In genomic region chr10:31014146-31014880, GRCh38 we compare ENCODE assay signal across 25 cellular contexts.
"Had no signal": no experiment of that assay in that cellular context is flagged by ENCODE, and none has a peak within 500 bp of the region (broad histone marks: within the 10 kb centered on the region; RNA-seq: fewer than 3 reads in every experiment).

No MANE protein-coding gene starts in this region.

- H3K4me3 ChIP-seq: coronary artery, gastroesophageal sphincter, heart left ventricle, hepatocyte, lung, neural progenitor cell, prostate gland, sigmoid colon, testis, tibial artery, upper lobe of left lung had no signal

- H3K4me2 ChIP-seq: hepatocyte, neural progenitor cell had no signal

- DNase-seq: dermis blood vessel endothelial cell; effector memory CD4-positive, alpha-beta T cell; foreskin keratinocyte; heart left ventricle; kidney; natural killer cell; right cardiac atrium; sigmoid colon; stimulated activated CD4-positive, alpha-beta T cell treated with anti-CD3 and anti-CD28 coated beads, Interleukin-4, amount 100 ng/mL, for 4 hours; stimulated activated naive CD8-positive, alpha-beta T cell treated with anti-CD3 and anti-CD28 coated beads, Interleukin-15, Interleukin-2, amounts not matched to agents 100 U/mL and 50 U/mL, for 24 hours; substantia nigra; testis; tibial artery; upper lobe of left lung had no signal

- H3K9ac ChIP-seq: neural progenitor cell, parathyroid adenoma had no signal

- FAIRE-seq: kidney, urothelium cell line had no signal

- H3K27ac ChIP-seq: coronary artery, foreskin keratinocyte, gastroesophageal sphincter, heart left ventricle, hepatocyte, neural progenitor cell, parathyroid adenoma, prostate gland, sigmoid colon, testis, tibial artery had no signal

- H3K79me2 ChIP-seq: hepatocyte, parathyroid adenoma had no signal

- H2AFZ ChIP-seq: hepatocyte, neural progenitor cell, parathyroid adenoma had no signal

- H3K36me3 ChIP-seq: gastroesophageal sphincter, heart left ventricle, neural progenitor cell, prostate gland, sigmoid colon, tibial artery, upper lobe of left lung had no signal

- ATAC-seq: esophagus mucosa; foreskin keratinocyte; gastroesophageal sphincter; heart left ventricle; left lobe of liver; natural killer cell; right cardiac atrium; stimulated activated memory B cell treated with anti-CD40 and anti-IgM and Interleukin-4, amounts not matched to agents 10 μg/mL and 1 μg/mL and 100 μg/mL, for 72 hours; stimulated activated naive CD8-positive, alpha-beta T cell treated with anti-CD3 and anti-CD28 coated beads, Interleukin-15, Interleukin-2, amounts not matched to agents 100 U/mL and 50 U/mL, for 24 hours had no signal

- H3K27me3 ChIP-seq: foreskin keratinocyte, gastroesophageal sphincter, heart left ventricle, hepatocyte, neural progenitor cell, sigmoid colon, testis, tibial artery, upper lobe of left lung had no signal

- H3K4me1 ChIP-seq: foreskin keratinocyte, prostate gland had no signal

- H3K9me3 ChIP-seq: gastroesophageal sphincter, heart left ventricle, prostate gland, sigmoid colon, testis, tibial artery, upper lobe of left lung had no signal
